Comparison of ENCODE assay signal across 1 cellular context in the genomic region with DNA sequence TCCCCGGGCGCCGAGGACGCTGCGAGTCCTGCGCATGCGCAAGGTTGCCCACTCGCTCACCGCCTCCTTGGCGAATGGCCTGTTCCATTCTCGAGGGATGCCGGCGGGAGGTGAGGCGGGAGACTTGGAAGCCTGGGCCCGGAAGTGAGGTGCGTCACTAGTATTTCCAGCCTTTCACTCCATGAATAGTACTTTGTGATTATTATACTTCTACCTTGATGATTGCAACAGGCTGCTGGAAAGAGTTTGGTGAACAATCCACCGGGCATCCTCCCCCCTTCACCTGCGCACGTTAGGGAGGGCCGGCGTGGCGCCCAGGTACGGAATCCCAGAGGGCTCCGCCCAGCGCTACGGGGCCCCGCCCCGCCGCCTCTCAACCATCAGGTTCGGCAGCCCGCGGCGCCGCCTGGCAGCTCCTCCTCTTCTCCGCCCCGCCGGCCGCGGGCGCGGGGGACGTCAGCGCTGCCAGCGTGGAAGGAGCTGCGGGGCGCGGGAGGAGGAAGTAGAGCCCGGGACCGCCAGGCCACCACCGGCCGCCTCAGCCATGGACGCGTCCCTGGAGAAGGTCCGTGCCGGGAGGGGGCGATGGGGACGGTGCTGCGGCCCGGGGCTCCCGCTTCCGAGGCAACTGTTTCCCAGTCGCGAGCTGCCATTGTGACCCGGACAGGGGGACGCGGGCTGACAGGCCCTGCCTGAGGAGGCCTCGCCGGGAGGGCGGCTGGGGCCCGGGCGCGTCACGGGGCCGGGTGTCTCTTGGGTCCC.
A peak's percentile ranks its signal among the peaks of the same experiment; 100 is the strongest.
TF ChIP-seq lines count a peak whose summit lies in the region.
"Not testable (repeated sequence)": the region's sequence is repeated elsewhere in the genome, so short reads cannot be mapped to it uniquely, and the experiment has no call there.

A gene with protein sequence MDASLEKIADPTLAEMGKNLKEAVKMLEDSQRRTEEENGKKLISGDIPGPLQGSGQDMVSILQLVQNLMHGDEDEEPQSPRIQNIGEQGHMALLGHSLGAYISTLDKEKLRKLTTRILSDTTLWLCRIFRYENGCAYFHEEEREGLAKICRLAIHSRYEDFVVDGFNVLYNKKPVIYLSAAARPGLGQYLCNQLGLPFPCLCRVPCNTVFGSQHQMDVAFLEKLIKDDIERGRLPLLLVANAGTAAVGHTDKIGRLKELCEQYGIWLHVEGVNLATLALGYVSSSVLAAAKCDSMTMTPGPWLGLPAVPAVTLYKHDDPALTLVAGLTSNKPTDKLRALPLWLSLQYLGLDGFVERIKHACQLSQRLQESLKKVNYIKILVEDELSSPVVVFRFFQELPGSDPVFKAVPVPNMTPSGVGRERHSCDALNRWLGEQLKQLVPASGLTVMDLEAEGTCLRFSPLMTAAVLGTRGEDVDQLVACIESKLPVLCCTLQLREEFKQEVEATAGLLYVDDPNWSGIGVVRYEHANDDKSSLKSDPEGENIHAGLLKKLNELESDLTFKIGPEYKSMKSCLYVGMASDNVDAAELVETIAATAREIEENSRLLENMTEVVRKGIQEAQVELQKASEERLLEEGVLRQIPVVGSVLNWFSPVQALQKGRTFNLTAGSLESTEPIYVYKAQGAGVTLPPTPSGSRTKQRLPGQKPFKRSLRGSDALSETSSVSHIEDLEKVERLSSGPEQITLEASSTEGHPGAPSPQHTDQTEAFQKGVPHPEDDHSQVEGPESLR (plus strand): TSS at position 371 of the 762 bp plus-strand sequence. CDS start 174 bp downstream, at position 545.

TF ChIP-seq in HepG2, 621 proteins besides CTCF, POLR2A, EP300 and RAD21 (continued from another document and continues in another):
- TF ChIP-seq, protein P1, sequence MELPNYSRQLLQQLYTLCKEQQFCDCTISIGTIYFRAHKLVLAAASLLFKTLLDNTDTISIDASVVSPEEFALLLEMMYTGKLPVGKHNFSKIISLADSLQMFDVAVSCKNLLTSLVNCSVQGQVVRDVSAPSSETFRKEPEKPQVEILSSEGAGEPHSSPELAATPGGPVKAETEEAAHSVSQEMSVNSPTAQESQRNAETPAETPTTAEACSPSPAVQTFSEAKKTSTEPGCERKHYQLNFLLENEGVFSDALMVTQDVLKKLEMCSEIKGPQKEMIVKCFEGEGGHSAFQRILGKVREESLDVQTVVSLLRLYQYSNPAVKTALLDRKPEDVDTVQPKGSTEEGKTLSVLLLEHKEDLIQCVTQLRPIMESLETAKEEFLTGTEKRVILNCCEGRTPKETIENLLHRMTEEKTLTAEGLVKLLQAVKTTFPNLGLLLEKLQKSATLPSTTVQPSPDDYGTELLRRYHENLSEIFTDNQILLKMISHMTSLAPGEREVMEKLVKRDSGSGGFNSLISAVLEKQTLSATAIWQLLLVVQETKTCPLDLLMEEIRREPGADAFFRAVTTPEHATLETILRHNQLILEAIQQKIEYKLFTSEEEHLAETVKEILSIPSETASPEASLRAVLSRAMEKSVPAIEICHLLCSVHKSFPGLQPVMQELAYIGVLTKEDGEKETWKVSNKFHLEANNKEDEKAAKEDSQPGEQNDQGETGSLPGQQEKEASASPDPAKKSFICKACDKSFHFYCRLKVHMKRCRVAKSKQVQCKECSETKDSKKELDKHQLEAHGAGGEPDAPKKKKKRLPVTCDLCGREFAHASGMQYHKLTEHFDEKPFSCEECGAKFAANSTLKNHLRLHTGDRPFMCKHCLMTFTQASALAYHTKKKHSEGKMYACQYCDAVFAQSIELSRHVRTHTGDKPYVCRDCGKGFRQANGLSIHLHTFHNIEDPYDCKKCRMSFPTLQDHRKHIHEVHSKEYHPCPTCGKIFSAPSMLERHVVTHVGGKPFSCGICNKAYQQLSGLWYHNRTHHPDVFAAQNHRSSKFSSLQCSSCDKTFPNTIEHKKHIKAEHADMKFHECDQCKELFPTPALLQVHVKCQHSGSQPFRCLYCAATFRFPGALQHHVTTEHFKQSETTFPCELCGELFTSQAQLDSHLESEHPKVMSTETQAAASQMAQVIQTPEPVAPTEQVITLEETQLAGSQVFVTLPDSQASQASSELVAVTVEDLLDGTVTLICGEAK (IDR thresholded peaks at IDR 0.05) = not testable (repeated sequence)
- TF ChIP-seq, protein P1 (CRISPR knock-in tag; IDR thresholded peaks at IDR 0.05) = peak; percentile 66; the same call in 1 of the 2 replicates
- TF ChIP-seq ZNF430 (CRISPR knock-in tag; IDR thresholded peaks at IDR 0.05) = peak; percentile 91; the same call in 1 of the 2 replicates
- TF ChIP-seq TOPORS (CRISPR knock-in tag; IDR thresholded peaks at IDR 0.05) = peak; percentile 57; the same call in 1 of the 2 replicates
- peak; percentile 40; the same call in 1 of the 2 replicates for TF ChIP-seq MIXL1 (CRISPR knock-in tag; IDR thresholded peaks at IDR 0.05)
- peak; percentile 67; the same call in 1 of the 2 replicates for TF ChIP-seq TMF1 (CRISPR knock-in tag; IDR thresholded peaks at IDR 0.05; ENCODE audit: low read depth)
- 0 out of 2 replicates have a peak, but pooled peaks have one; percentile 3 for TF ChIP-seq ZBTB7B (CRISPR knock-in tag; IDR thresholded peaks at IDR 0.05)
- 0 out of 2 replicates have a peak, but pooled peaks have one; percentile 25 for TF ChIP-seq TOE1 (CRISPR knock-in tag; IDR thresholded peaks at IDR 0.05)
- peak; percentile 90; the same call in 1 of the 2 replicates for TF ChIP-seq HES4 (CRISPR knock-in tag; IDR thresholded peaks at IDR 0.05; ENCODE audit: borderline replicate concordance)
- peak; percentile 86; the same call in 1 of the 2 replicates for TF ChIP-seq ZNF331 (CRISPR knock-in tag; IDR thresholded peaks at IDR 0.05)
- peak; percentile 66 for TF ChIP-seq SKI (IDR thresholded peaks at IDR 0.05; ENCODE audit: partially characterized antibody)
- TF ChIP-seq, protein P2, sequence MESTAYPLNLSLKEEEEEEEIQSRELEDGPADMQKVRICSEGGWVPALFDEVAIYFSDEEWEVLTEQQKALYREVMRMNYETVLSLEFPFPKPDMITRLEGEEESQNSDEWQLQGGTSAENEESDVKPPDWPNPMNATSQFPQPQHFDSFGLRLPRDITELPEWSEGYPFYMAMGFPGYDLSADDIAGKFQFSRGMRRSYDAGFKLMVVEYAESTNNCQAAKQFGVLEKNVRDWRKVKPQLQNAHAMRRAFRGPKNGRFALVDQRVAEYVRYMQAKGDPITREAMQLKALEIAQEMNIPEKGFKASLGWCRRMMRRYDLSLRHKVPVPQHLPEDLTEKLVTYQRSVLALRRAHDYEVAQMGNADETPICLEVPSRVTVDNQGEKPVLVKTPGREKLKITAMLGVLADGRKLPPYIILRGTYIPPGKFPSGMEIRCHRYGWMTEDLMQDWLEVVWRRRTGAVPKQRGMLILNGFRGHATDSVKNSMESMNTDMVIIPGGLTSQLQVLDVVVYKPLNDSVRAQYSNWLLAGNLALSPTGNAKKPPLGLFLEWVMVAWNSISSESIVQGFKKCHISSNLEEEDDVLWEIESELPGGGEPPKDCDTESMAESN (CRISPR knock-in tag; conservative IDR thresholded peaks at IDR 0.05) = 0 out of 2 replicates have a peak, but pooled peaks have one; percentile 74
- TF ChIP-seq ZNF460 (CRISPR knock-in tag; IDR thresholded peaks at IDR 0.05; ENCODE audit: borderline replicate concordance) = peak; percentile 26; the same call in 1 of the 2 replicates
- TF ChIP-seq NR2F6, SP1 (IDR thresholded peaks at IDR 0.05): not testable (repeated sequence)
- peak; percentile 29; the same call in 1 of the 2 replicates for TF ChIP-seq NR2F6 (CRISPR knock-in tag; IDR thresholded peaks at IDR 0.05)
- TF ChIP-seq, protein P3, sequence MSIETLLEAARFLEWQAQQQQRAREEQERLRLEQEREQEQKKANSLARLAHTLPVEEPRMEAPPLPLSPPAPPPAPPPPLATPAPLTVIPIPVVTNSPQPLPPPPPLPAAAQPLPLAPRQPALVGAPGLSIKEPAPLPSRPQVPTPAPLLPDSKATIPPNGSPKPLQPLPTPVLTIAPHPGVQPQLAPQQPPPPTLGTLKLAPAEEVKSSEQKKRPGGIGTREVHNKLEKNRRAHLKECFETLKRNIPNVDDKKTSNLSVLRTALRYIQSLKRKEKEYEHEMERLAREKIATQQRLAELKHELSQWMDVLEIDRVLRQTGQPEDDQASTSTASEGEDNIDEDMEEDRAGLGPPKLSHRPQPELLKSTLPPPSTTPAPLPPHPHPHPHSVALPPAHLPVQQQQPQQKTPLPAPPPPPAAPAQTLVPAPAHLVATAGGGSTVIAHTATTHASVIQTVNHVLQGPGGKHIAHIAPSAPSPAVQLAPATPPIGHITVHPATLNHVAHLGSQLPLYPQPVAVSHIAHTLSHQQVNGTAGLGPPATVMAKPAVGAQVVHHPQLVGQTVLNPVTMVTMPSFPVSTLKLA (IDR thresholded peaks at IDR 0.05) = peak; percentile 36
- TF ChIP-seq REPIN1 (CRISPR knock-in tag; IDR thresholded peaks at IDR 0.05; ENCODE audit: borderline replicate concordance, low read depth) = peak; percentile 73; the same call in 1 of the 2 replicates
- peak; percentile 92; the same call in 1 of the 2 replicates for TF ChIP-seq ZNF333 (CRISPR knock-in tag; IDR thresholded peaks at IDR 0.05; ENCODE audit: borderline replicate concordance)
- peak; percentile 70 for TF ChIP-seq ARNTL (CRISPR knock-in tag; IDR thresholded peaks at IDR 0.05)
- peak; percentile 75 for TF ChIP-seq SP1 (CRISPR knock-in tag; IDR thresholded peaks at IDR 0.05)
- TF ChIP-seq, protein P4, sequence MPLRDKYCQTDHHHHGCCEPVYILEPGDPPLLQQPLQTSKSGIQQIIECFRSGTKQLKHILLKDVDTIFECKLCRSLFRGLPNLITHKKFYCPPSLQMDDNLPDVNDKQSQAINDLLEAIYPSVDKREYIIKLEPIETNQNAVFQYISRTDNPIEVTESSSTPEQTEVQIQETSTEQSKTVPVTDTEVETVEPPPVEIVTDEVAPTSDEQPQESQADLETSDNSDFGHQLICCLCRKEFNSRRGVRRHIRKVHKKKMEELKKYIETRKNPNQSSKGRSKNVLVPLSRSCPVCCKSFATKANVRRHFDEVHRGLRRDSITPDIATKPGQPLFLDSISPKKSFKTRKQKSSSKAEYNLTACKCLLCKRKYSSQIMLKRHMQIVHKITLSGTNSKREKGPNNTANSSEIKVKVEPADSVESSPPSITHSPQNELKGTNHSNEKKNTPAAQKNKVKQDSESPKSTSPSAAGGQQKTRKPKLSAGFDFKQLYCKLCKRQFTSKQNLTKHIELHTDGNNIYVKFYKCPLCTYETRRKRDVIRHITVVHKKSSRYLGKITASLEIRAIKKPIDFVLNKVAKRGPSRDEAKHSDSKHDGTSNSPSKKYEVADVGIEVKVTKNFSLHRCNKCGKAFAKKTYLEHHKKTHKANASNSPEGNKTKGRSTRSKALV (CRISPR knock-in tag; IDR thresholded peaks at IDR 0.05) = peak; percentile 28; the same call in 1 of the 2 replicates
- peak; percentile 47; the same call in 1 of the 2 replicates for TF ChIP-seq FOXK1 (CRISPR knock-in tag; IDR thresholded peaks at IDR 0.05; ENCODE audit: borderline replicate concordance, low read depth)
- TF ChIP-seq ZZZ3 (CRISPR knock-in tag; IDR thresholded peaks at IDR 0.05; ENCODE audit: borderline replicate concordance) = peak; percentile 33; the same call in 1 of the 2 replicates
- TF ChIP-seq ZSCAN20 (CRISPR knock-in tag; IDR thresholded peaks at IDR 0.05; ENCODE audit: borderline replicate concordance) = 0 out of 2 replicates have a peak, but pooled peaks have one; percentile 84
- peak; percentile 94 for TF ChIP-seq ZEB1 (IDR thresholded peaks at IDR 0.05; ENCODE audit: insufficient replicate concordance, low read depth)
- TF ChIP-seq MIER3 (CRISPR knock-in tag; IDR thresholded peaks at IDR 0.05; ENCODE audit: borderline replicate concordance) = 0 out of 2 replicates have a peak, but pooled peaks have one; percentile 56
- TF ChIP-seq ZNF224 (CRISPR knock-in tag; IDR thresholded peaks at IDR 0.05) = 0 out of 2 replicates have a peak, but pooled peaks have one; percentile 27
- peak; percentile 89; the same call in 1 of the 2 replicates for TF ChIP-seq GTF3A (CRISPR knock-in tag; conservative IDR thresholded peaks at IDR 0.05)
- peak; percentile 75 for TF ChIP-seq MXD4 (CRISPR knock-in tag; IDR thresholded peaks at IDR 0.05)
- TF ChIP-seq ZNF33B (CRISPR knock-in tag; IDR thresholded peaks at IDR 0.05) = 0 out of 2 replicates have a peak, but pooled peaks have one; percentile 32
- TF ChIP-seq, protein P5, sequence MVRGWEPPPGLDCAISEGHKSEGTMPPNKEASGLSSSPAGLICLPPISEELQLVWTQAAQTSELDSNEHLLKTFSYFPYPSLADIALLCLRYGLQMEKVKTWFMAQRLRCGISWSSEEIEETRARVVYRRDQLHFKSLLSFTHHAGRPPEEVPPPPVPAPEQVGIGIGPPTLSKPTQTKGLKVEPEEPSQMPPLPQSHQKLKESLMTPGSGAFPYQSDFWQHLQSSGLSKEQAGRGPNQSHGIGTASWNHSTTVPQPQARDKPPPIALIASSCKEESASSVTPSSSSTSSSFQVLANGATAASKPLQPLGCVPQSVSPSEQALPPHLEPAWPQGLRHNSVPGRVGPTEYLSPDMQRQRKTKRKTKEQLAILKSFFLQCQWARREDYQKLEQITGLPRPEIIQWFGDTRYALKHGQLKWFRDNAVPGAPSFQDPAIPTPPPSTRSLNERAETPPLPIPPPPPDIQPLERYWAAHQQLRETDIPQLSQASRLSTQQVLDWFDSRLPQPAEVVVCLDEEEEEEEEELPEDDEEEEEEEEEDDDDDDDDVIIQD (CRISPR knock-in tag; IDR thresholded peaks at IDR 0.05; ENCODE audit: low read depth) = 0 out of 2 replicates have a peak, but pooled peaks have one; percentile 29
- TF ChIP-seq GABPB1 (CRISPR knock-in tag; IDR thresholded peaks at IDR 0.05) = peak; percentile 85
- TF ChIP-seq ZBTB7A (CRISPR knock-in tag; IDR thresholded peaks at IDR 0.05) = peak; percentile 64; the same call in 1 of the 2 replicates
- 0 out of 2 replicates have a peak, but pooled peaks have one; percentile 45 for TF ChIP-seq NR1H2 (CRISPR knock-in tag; IDR thresholded peaks at IDR 0.05; ENCODE audit: borderline replicate concordance, low read depth)
- TF ChIP-seq ZNF670 (CRISPR knock-in tag; IDR thresholded peaks at IDR 0.05; ENCODE audit: borderline replicate concordance) = peak; percentile 93
- peak; percentile 72; the same call in 1 of the 2 replicates for TF ChIP-seq ZKSCAN8 (CRISPR knock-in tag; IDR thresholded peaks at IDR 0.05; ENCODE audit: borderline replicate concordance)
- peak; percentile 91 for TF ChIP-seq HOXA5 (CRISPR knock-in tag; IDR thresholded peaks at IDR 0.05)
